ENCODE assay signal across 8 cellular contexts in genomic region chr9:136671646-136672430, GRCh38. TPM values are rescaled to one million over a fixed set of nuclear protein-coding genes. Genes with fewer than 3 reads are reported as not detected.
DNase-seq lines count a peak whose midpoint lies in the region; ATAC-seq and TF ChIP-seq lines count a peak whose summit lies in the region.

No MANE protein-coding gene starts in this region.

- no peaks in the 10 kb centered on the region for H4K20me1 ChIP-seq in HCT116 (ENCODE audit: insufficient read depth)

- no peaks in the 10 kb centered on the region for H3K9me3 ChIP-seq in HCT116 (ENCODE audit: control insufficient read depth in 1 of 2, insufficient read depth in 1 of 2, low read depth in 1 of 2, low read length in 2 of 2)
- no peaks in the 10 kb centered on the region for H3K9me3 ChIP-seq in psoas muscle

- TSS peak; percentile 53 for BruUV-seq in HCT116 (replicated peaks; lab: Mats Ljungman, UMichigan)

- CTCF ChIA-PET in HCT116 (lab: Charles Lee): interaction anchor here (0.8 to 2.3 kb wide), 6 partner anchors 10 to 187 kb away, joined by 3 to 18 read pairs (median 4); no protein-coding TSS in a partner anchor

- intact Hi-C loops in HCT116 (cut with micrococcal nuclease): loop anchor here (2.0 kb wide), 1 partner anchor 15 kb away; the partner anchor contains the start of gene AGPAT2
- intact Hi-C loops in psoas muscle (cut with DNase I): no loop called here

- RAD21 ChIA-PET in HCT116 (lab: Charles Lee; ENCODE audit: low non-redundant PET in 1 of 2, low total read pairs in 2 of 2, uncharacterized antibody in 2 of 2, unreplicated experiment in 2 of 2): no interaction called here

- H3K4me3 ChIP-seq in AG09309 (ENCODE audit: control insufficient read depth, low read depth, low read length) (no peak overlapping the region), HCT116 (replicated peaks in 1 of 2; ENCODE audit: low read depth in 1 of 2, low read length in 2 of 2) (no peak overlapping the region), psoas muscle (no peak overlapping the region)

- no peak for TF ChIP-seq RAD21 in HCT116 (IDR thresholded peaks at IDR 0.05; ENCODE audit: low read depth)

- ATAC-seq in HCT116: peak; percentile 67
- peak; percentile 15 to 50 (median 25) for ATAC-seq in psoas muscle
- no peak for ATAC-seq in GM18505 (IDR thresholded peaks at IDR 0.05; ENCODE audit: unreplicated experiment)
- ATAC-seq in GM18511 (IDR thresholded peaks at IDR 0.05; ENCODE audit: unreplicated experiment): no peak

- H3K27me3 ChIP-seq in HCT116 (ENCODE audit: insufficient read depth, low read length) (no peaks in the 10 kb centered on the region), psoas muscle (ENCODE audit: insufficient read depth in 3 of 3, low read length in 2 of 3) (peaks cover 0 to 8% (median 0%) of the 10 kb centered on the region in 3 donors)

- no peaks in the 10 kb centered on the region for H3K9me2 ChIP-seq in HCT116 (ENCODE audit: insufficient read depth)

- H3K9ac ChIP-seq in HCT116 (ENCODE audit: low read length): no peak overlapping the region

- H3K4me2 ChIP-seq in HCT116 (ENCODE audit: low read length): no peak overlapping the region

- no peak for TF ChIP-seq POLR2A in HCT116 (IDR thresholded peaks at IDR 0.05; ENCODE audit: borderline replicate concordance, extremely low read depth, insufficient read depth, insufficient read length)
- no peak for TF ChIP-seq POLR2A in GM18505 (IDR thresholded peaks at IDR 0.05; ENCODE audit: borderline replicate concordance, extremely low read depth, insufficient read depth, insufficient read length)

- H3K79me2 ChIP-seq in HCT116 (ENCODE audit: insufficient read depth, low read length): no peaks in the 10 kb centered on the region

- H3K36me3 ChIP-seq in HCT116 (ENCODE audit: control insufficient read depth in 1 of 2, insufficient read depth in 2 of 2, low read length in 2 of 2) (peaks cover 0 to 7% of the 10 kb centered on the region in 2 experiments; a peak in 2 of 4 replicates), psoas muscle (ENCODE audit: insufficient read depth in 1 of 2, low read depth in 1 of 2) (peaks cover 0 to 32% of the 10 kb centered on the region in 2 donors)

- 47 to 49% (median 49%) methylated on average over 26 to 27 of the region's 27 CpGs for WGBS in psoas muscle, 3 donors

- H3K4me1 ChIP-seq in HCT116 (ENCODE audit: control insufficient read depth in 1 of 2, insufficient read depth in 2 of 2, low read length in 2 of 2) (peaks cover 0 to 37% of the 10 kb centered on the region in 2 experiments; a peak in 2 of 4 replicates), psoas muscle (no peaks in the 10 kb centered on the region)

- DNase-seq in AG09309 (ENCODE audit: low read depth): no peak
- DNase-seq in HCT116 (ENCODE audit: low read depth, low spot score): no peak
- peak; percentile 26 to 42 for DNase-seq in activated CD4-positive, alpha-beta T cell treated with anti-CD3 and anti-CD28 coated beads for 4 hours
- DNase-seq in epidermal melanocyte (ENCODE audit: insufficient read length, low spot score): peak; percentile 75
- no peak for DNase-seq in psoas muscle
- no peak for DNase-seq in NCI-H187 treated with DMSO at 0.1 percent for 48 hours (lab: John Stamatoyannopoulos, UW)

- H3K27ac ChIP-seq in HCT116 (ENCODE audit: low read depth, low read length) (no peak overlapping the region; the same call in 1 of the 2 replicates), psoas muscle (no peak overlapping the region)

- POLR2A ChIA-PET in HCT116 (lab: Charles Lee): interaction anchor here (1.5 kb wide), 1 partner anchor 22 kb away, joined by 5 read pairs; no protein-coding TSS in a partner anchor

- no peak overlapping the region for H2AFZ ChIP-seq in HCT116 (ENCODE audit: low read depth, low read length, poor library complexity, severe bottlenecking)

- TF ChIP-seq CTCF in AG09309 (IDR thresholded peaks at IDR 0.05; ENCODE audit: control insufficient read depth, insufficient read depth, low read depth, low read length, missing control alignments) (peak; percentile 89), HCT116 (IDR thresholded peaks at IDR 0.05 in 2 of 3, conservative IDR thresholded peaks at IDR 0.05 in 1 of 3; ENCODE audit: borderline replicate concordance in 1 of 3, insufficient read depth in 1 of 3, low read depth in 2 of 3, low read length in 2 of 3) (peak in 2 of 3 experiments; percentile 87 to 95; a peak in 4 of 6 replicates), psoas muscle (IDR thresholded peaks at IDR 0.05) (peak; percentile 66)

TF ChIP-seq in HCT116, 20 proteins besides CTCF, POLR2A, EP300 and RAD21:
- TF ChIP-seq ELF1 (IDR thresholded peaks at IDR 0.05; ENCODE audit: borderline replicate concordance, low read depth): no peak
- no peak for TF ChIP-seq ATF3 (IDR thresholded peaks at IDR 0.05)
- no peak for TF ChIP-seq ZFX (IDR thresholded peaks at IDR 0.05)
- no peak for TF ChIP-seq ZNF274 (IDR thresholded peaks at IDR 0.05; ENCODE audit: low read depth, low read length)
- TF ChIP-seq POLR2AphosphoS5 (IDR thresholded peaks at IDR 0.05; ENCODE audit: low read depth, low read length): peak; percentile 37; the same call in 1 of the 2 replicates
- no peak for TF ChIP-seq YY1 (IDR thresholded peaks at IDR 0.05; ENCODE audit: extremely low read depth, insufficient replicate concordance, low read depth, low read length)
- no peak for TF ChIP-seq REST (IDR thresholded peaks at IDR 0.05; ENCODE audit: low read depth)

RNA-seq across cellular contexts. Expression of gene EGFL7, which starts 9.1 kb away (rescaled TPM):
- 82.0 TPM for total RNA-seq in HCT116 (2021; ENCODE audit: unreplicated experiment)
- 87.5 and 89.7 TPM in 2 replicates for polyA plus RNA-seq in HCT116 (2012)
- total RNA-seq in psoas muscle: 10 to 100 TPM; 47.0 to 55.3 (median 48.8) TPM
- polyA plus RNA-seq in psoas muscle: 10 to 100 TPM; 34.7 to 73.4 (median 48.4) TPM

RNA-seq across cellular contexts. Expression of gene AGPAT2, which starts 15.4 kb away (rescaled TPM):
- total RNA-seq in HCT116 (2021; ENCODE audit: unreplicated experiment): 86.0 TPM
- polyA plus RNA-seq in HCT116 (2012): 84.7 and 91.2 TPM in 2 replicates
- total RNA-seq in psoas muscle: 10 to 100 TPM; 15.5 to 46.3 (median 31.5) TPM
- polyA plus RNA-seq in psoas muscle: 10 to 100 TPM; 25.9 to 66.5 (median 46.8) TPM

RNA-seq across cellular contexts. Expression of gene DIPK1B, which starts 40.5 kb away (rescaled TPM):
- 15.6 TPM for total RNA-seq in HCT116 (2021; ENCODE audit: unreplicated experiment)
- 13.9 and 14.7 TPM in 2 replicates for polyA plus RNA-seq in HCT116 (2012)
- total RNA-seq in psoas muscle: 1 to 10 TPM; 1.4 to 2.7 (median 2.3) TPM
- 1 to 10 TPM; 2.2 to 5.3 (median 3.5) TPM for polyA plus RNA-seq in psoas muscle

Comparison
In these comparisons a context has a peak if more than half of its experiments do, and no peak if none do; other contexts are left out.
1. DNase-seq: peak in activated CD4-positive, alpha-beta T cell treated with anti-CD3 and anti-CD28 coated beads for 4 hours (2 of 2) and epidermal melanocyte (single experiment); none in AG09309 (single experiment), HCT116 (single experiment), psoas muscle (0 of 2) and NCI-H187 treated with DMSO at 0.1 percent for 48 hours (single experiment).
2. ATAC-seq: peak in HCT116 (single experiment) and psoas muscle (4 of 4); none in GM18505 (single experiment) and GM18511 (single experiment).
3. Peak in every context shown above with its lines, with median percentiles within 50 percentile points of each other: CTCF ChIP-seq.